Comparison of ENCODE assay signal across 23 cellular contexts in genomic region chr19:6017576-6017975, GRCh38.
"Had no signal": no experiment of that assay in that cellular context is flagged by ENCODE, and none has a peak within 500 bp of the region (broad histone marks: within the 10 kb centered on the region; RNA-seq: fewer than 3 reads in every experiment).

No MANE protein-coding gene starts in this region.

- H3K4me3 Mint-ChIP-seq: activated CD4-positive, alpha-beta T cell treated with anti-CD3 and anti-CD28 coated beads for 36 hours; activated CD8-positive, alpha-beta memory T cell treated with anti-CD3 and anti-CD28 coated beads, Interleukin-2, amount 10 ng/mL, durations not matched to agents 7 days and 5 days; activated CD8-positive, alpha-beta T cell treated with anti-CD3 and anti-CD28 coated beads, Interleukin-2, amount 10 ng/mL, durations not matched to agents 7 days and 5 days; activated naive CD8-positive, alpha-beta T cell; nephron had no signal

- H3K4me1 Mint-ChIP-seq: activated CD4-positive, alpha-beta T cell treated with anti-CD3 and anti-CD28 coated beads for 36 hours had no signal

- H3K36me3 ChIP-seq: ovary had no signal

- H3K9me3 Mint-ChIP-seq: activated T-helper 2 cell treated with anti-CD3 and anti-CD28 coated beads, Interferon-gamma antibody, Interleukin-2, Interleukin-4, amounts not matched to agents 10 μg/mL and 5 μg/mL and 100 μg/mL, durations not matched to agents 14 hours and 24 hours and 36 hours; nephron had no signal

- H3K4me3 ChIP-seq: esophagus squamous epithelium, heart right ventricle, ovary, right atrium auricular region, suprapubic skin, tibial artery had no signal

- H3K27me3 Mint-ChIP-seq: activated CD8-positive, alpha-beta memory T cell treated with anti-CD3 and anti-CD28 coated beads, Interleukin-2, amount 10 ng/mL, durations not matched to agents 7 days and 5 days; activated naive CD8-positive, alpha-beta T cell had no signal

- H3K9me3 ChIP-seq: esophagus squamous epithelium, heart right ventricle, neutrophil, ovary, right atrium auricular region, suprapubic skin, tibial artery had no signal

- DNase-seq: activated CD4-positive, alpha-beta T cell treated with anti-CD3 and anti-CD28 coated beads for 36 hours; activated CD4-positive, CD25-positive, alpha-beta regulatory T cell; activated CD8-positive, alpha-beta memory T cell treated with anti-CD3 and anti-CD28 coated beads, Interleukin-2, amount 10 ng/mL, durations not matched to agents 7 days and 5 days; activated CD8-positive, alpha-beta T cell treated with anti-CD3 and anti-CD28 coated beads, Interleukin-2, amount 10 ng/mL, durations not matched to agents 7 days and 5 days; activated naive CD4-positive, alpha-beta T cell treated with Interleukin-2 at 50 U/mL for 16 hours; activated T-cell treated with anti-CD3 and anti-CD28 coated beads, Interleukin-2, amount 50 U/mL, for 48 hours; caudate nucleus; effector CD8-positive, alpha-beta T cell; esophagus squamous epithelium; foreskin melanocyte; heart right ventricle; mammary epithelial cell; ovary; stimulated activated naive CD4-positive, alpha-beta T cell; tibial artery had no signal

- H3K27ac Mint-ChIP-seq: activated CD4-positive, alpha-beta T cell treated with anti-CD3 and anti-CD28 coated beads for 36 hours; activated CD8-positive, alpha-beta memory T cell treated with anti-CD3 and anti-CD28 coated beads, Interleukin-2, amount 10 ng/mL, durations not matched to agents 7 days and 5 days; activated CD8-positive, alpha-beta T cell treated with anti-CD3 and anti-CD28 coated beads, Interleukin-2, amount 10 ng/mL, durations not matched to agents 7 days and 5 days; activated naive CD8-positive, alpha-beta T cell; activated T-helper 2 cell treated with anti-CD3 and anti-CD28 coated beads, Interferon-gamma antibody, Interleukin-2, Interleukin-4, amounts not matched to agents 10 μg/mL and 5 μg/mL and 100 μg/mL, durations not matched to agents 14 hours and 24 hours and 36 hours; nephron had no signal

- H3K27ac ChIP-seq: epithelial cell of prostate, esophagus squamous epithelium, heart right ventricle, neutrophil, ovary, right atrium auricular region, suprapubic skin, tibial artery had no signal

- H3K27me3 ChIP-seq: esophagus squamous epithelium, heart right ventricle, neutrophil, ovary, right atrium auricular region, suprapubic skin, tibial artery had no signal

- H3K36me3 Mint-ChIP-seq: activated CD8-positive, alpha-beta memory T cell treated with anti-CD3 and anti-CD28 coated beads, Interleukin-2, amount 10 ng/mL, durations not matched to agents 7 days and 5 days; activated naive CD8-positive, alpha-beta T cell had no signal

- ATAC-seq: activated CD4-positive, alpha-beta T cell treated with anti-CD3 and anti-CD28 coated beads for 36 hours; activated CD8-positive, alpha-beta memory T cell treated with anti-CD3 and anti-CD28 coated beads, Interleukin-2, amount 10 ng/mL, durations not matched to agents 7 days and 5 days; activated CD8-positive, alpha-beta T cell treated with anti-CD3 and anti-CD28 coated beads, Interleukin-2, amount 10 ng/mL, durations not matched to agents 7 days and 5 days; heart right ventricle; left lobe of liver had no signal
